8 cellular contexts compared by ENCODE assay signal in genomic region chr13:27171244-27171829, GRCh38. TPM values are rescaled to one million over a fixed set of nuclear protein-coding genes. Genes with fewer than 3 reads are reported as not detected.
A peak's percentile ranks its signal among the peaks of the same experiment; 100 is the strongest.
DNase-seq lines count a peak whose midpoint lies in the region; ATAC-seq, FAIRE-seq and TF ChIP-seq lines count a peak whose summit lies in the region.

USP12 (minus strand) TSS chr13:27171811; CDS start chr13:27171639, 172 bp downstream.

- H3K9me3 Mint-ChIP-seq in immature natural killer cell, result no peaks in the 10 kb centered on the region

- RAD21 ChIA-PET in GM12878 (lab: Charles Lee; ENCODE audit: unreplicated experiment), result interaction anchor here (1.2 to 7.8 kb wide), 4 partner anchors 9 to 39 kb away, joined by 3 to 56 read pairs (median 32); no protein-coding TSS in a partner anchor

- BruUV-seq in GM12878 (replicated peaks; lab: Mats Ljungman, UMichigan), result no TSS peak

- H3K27ac ChIP-seq in 22Rv1 (peak within 1 kb of the TSS; percentile 72), SJCRH30 (peak within 1 kb of the TSS; percentile 26; the same call in 1 of the 2 replicates), GM12878 (ENCODE audit: control insufficient read depth, insufficient read depth) (peak within 1 kb of the TSS; percentile 89)

- H3K4me2 ChIP-seq in GM12878 (ENCODE audit: control insufficient read depth, insufficient read depth), result peak within 1 kb of the TSS; percentile 81

- H2AFZ ChIP-seq in GM12878 (ENCODE audit: control insufficient read depth, low read depth, low read length), result peak within 1 kb of the TSS; percentile 47

- POLR2A ChIA-PET in GM12878 (lab: Charles Lee), result interaction anchor here (0.6 to 1.1 kb wide), 2 partner anchors 31 to 38 kb away, joined by 3 read pairs; no protein-coding TSS in a partner anchor

- H3K4me3 Mint-ChIP-seq in immature natural killer cell, result peak within 1 kb of the TSS; percentile 96 to 99 (median 98)

- H3K36me3 Mint-ChIP-seq in immature natural killer cell, result peaks cover 0 to 3% (median 0%) of the 10 kb centered on the region in 3 donors

- H4K20me1 ChIP-seq in GM12878 (ENCODE audit: control insufficient read depth, insufficient read depth), result no peaks in the 10 kb centered on the region

- peak within 1 kb of the TSS; percentile 78 for H3K4me3 ChIP-seq in SJCRH30
- peak within 1 kb of the TSS; percentile 98 for H3K4me3 ChIP-seq in GM12878

- H3K4me1 ChIP-seq in SJCRH30 (peaks cover 8% of the 10 kb centered on the region; the same call in 1 of the 2 replicates), GM12878 (ENCODE audit: control insufficient read depth, insufficient read depth, low read length) (peaks cover 13% of the 10 kb centered on the region)

- H3K27me3 Mint-ChIP-seq in immature natural killer cell (ENCODE audit: low read depth in 3 of 3), result peaks cover 2 to 6% (median 5%) of the 10 kb centered on the region in 3 donors

- H3K27me3 ChIP-seq in SJCRH30 (no peaks in the 10 kb centered on the region), GM12878 (replicated peaks in 1 of 2; ENCODE audit: control insufficient read depth in 2 of 2, insufficient read depth in 2 of 2, low read length in 1 of 2) (no peaks in the 10 kb centered on the region)

- TF ChIP-seq POLR2A in GM12878 (IDR thresholded peaks at IDR 0.05; ENCODE audit: low read depth, low read length), result peak; percentile 80

- FAIRE-seq in GM12878 (lab: Jason Lieb, UNC), result no peak

- H3K27ac Mint-ChIP-seq in immature natural killer cell, result peak within 1 kb of the TSS; percentile 95 to 99 (median 97)

- ATAC-seq in HG02938 (IDR thresholded peaks at IDR 0.05; ENCODE audit: unreplicated experiment), result peak; percentile 6
- no peak for ATAC-seq in GM12878

- 3% methylated on average over 12 of the region's 88 CpGs for WGBS in GM12878 (ENCODE audit: insufficient coverage, insufficient replicate concordance, low lambda C conversion rate, missing lambda C conversion rate)

- TF ChIP-seq CTCF in 22Rv1 (IDR thresholded peaks at IDR 0.05), result no peak
- peak; percentile 55 for TF ChIP-seq CTCF in GM13977 (IDR thresholded peaks at IDR 0.05; ENCODE audit: extremely low read depth, insufficient read depth, missing control alignments)
- TF ChIP-seq CTCF in GM12878 (IDR thresholded peaks at IDR 0.05 in 2 of 3, conservative IDR thresholded peaks at IDR 0.05 in 1 of 3; ENCODE audit: control insufficient read depth in 2 of 3, extremely low read depth in 1 of 3, insufficient read depth in 1 of 3, low read depth in 3 of 3, low read length in 3 of 3), result peak in 2 of 3 experiments; percentile 14 to 39; a peak in 3 of 6 replicates

- no peak for TF ChIP-seq EP300 in GM12878 (IDR thresholded peaks at IDR 0.05; ENCODE audit: borderline replicate concordance in 1 of 2, control insufficient read depth in 1 of 2, low read depth in 2 of 2, low read length in 2 of 2)

- SMC1A ChIA-PET in GM12878 (lab: Charles Lee; ENCODE audit: uncharacterized antibody, unreplicated experiment), result interaction anchor here (1.4 to 12.1 kb wide), 4 partner anchors 11 to 65 kb away, joined by 5 to 169 read pairs (median 60); no protein-coding TSS in a partner anchor

- in situ Hi-C loops in GM13977 (cut with MboI; ENCODE audit: low pct_unique_long_range_greater_than_20kb, low sequenced_read_pairs, unreplicated experiment) (no loop called here), GM12878 (cut with MboI) (loop anchor here (5.0 kb wide), 1 partner anchor 81 kb away; the partner anchor contains the start of gene RPL21)

- peaks cover 36 to 50% of the 10 kb centered on the region in 2 donors for H3K4me1 Mint-ChIP-seq in immature natural killer cell

- intact Hi-C loops in GM12878 (cut with micrococcal nuclease; ENCODE audit: unreplicated experiment), result loop anchor here (10.0 kb wide), 1 partner anchor 187 kb away; no protein-coding TSS in a partner anchor

- peaks cover 53% of the 10 kb centered on the region for H3K79me2 ChIP-seq in GM12878 (ENCODE audit: control insufficient read depth, insufficient read depth, low read length)

- peak; percentile 39; the same call in 1 of the 2 replicates for TF ChIP-seq RAD21 in GM12878 (IDR thresholded peaks at IDR 0.05; ENCODE audit: insufficient read depth, low read depth, low read length)

- peak within 1 kb of the TSS; percentile 91 for H3K9ac ChIP-seq in GM12878 (ENCODE audit: control insufficient read depth, insufficient read depth, low read length)

- DNase-seq in GM13977 (ENCODE audit: low spot score) (peak; percentile 59), SJCRH30 (peak; percentile 53 to 61), GM12878 (ENCODE audit: low read depth, low spot score) (no peak), immature natural killer cell (no peak), NCI-H2081 (lab: John Stamatoyannopoulos, UW) (no peak)
- peak; percentile 43 to 47 for DNase-seq in stimulated activated CD4-positive, alpha-beta T cell treated with anti-CD3 and anti-CD28 coated beads, Interleukin-1b, Interleukin-23, amount 100 ng/mL, for 4 hours (ENCODE audit: low read depth in 2 of 2)

- H3K36me3 ChIP-seq in SJCRH30, result no peaks in the 10 kb centered on the region
- H3K36me3 ChIP-seq in GM12878 (ENCODE audit: control insufficient read depth in 2 of 2, insufficient read depth in 2 of 2, low read length in 1 of 2), result no peaks in the 10 kb centered on the region

- CTCF ChIA-PET in GM12878 (lab: Yijun Ruan, JAX), result interaction anchor here (1.3 to 1.9 kb wide), 2 partner anchors 39 to 99 kb away, joined by 5 to 6 read pairs; partner anchors contain the start of gene RASL11A

- no peaks in the 10 kb centered on the region for H3K9me3 ChIP-seq in SJCRH30 (replicated peaks)
- no peaks in the 10 kb centered on the region for H3K9me3 ChIP-seq in GM12878 (replicated peaks; ENCODE audit: control insufficient read depth, insufficient read depth, low read length)

TF ChIP-seq in GM12878, 131 proteins besides CTCF, POLR2A, EP300 and RAD21 (continues in another document):
- TF ChIP-seq CHD2 (IDR thresholded peaks at IDR 0.05; ENCODE audit: borderline replicate concordance, low read depth, low read length) (no peak), MXI1 (IDR thresholded peaks at IDR 0.05; ENCODE audit: low read depth, low read length) (no peak), IRF3 (IDR thresholded peaks at IDR 0.05) (no peak), ZBTB4 (CRISPR knock-in tag; IDR thresholded peaks at IDR 0.05) (no peak), KDM1A (IDR thresholded peaks at IDR 0.05; ENCODE audit: borderline replicate concordance) (no peak), KLF5 (IDR thresholded peaks at IDR 0.05; ENCODE audit: partially characterized antibody) (no peak), EGR1 (IDR thresholded peaks at IDR 0.05; ENCODE audit: borderline replicate concordance in 1 of 2, low read depth in 2 of 2, low read length in 2 of 2) (peak in 1 of 2 experiments; percentile 89; a peak in 2 of 3 replicates), ZSCAN29 (IDR thresholded peaks at IDR 0.05) (no peak)

RNA-seq across cellular contexts. Expression of gene USP12, which starts in this region (rescaled TPM):
- total RNA-seq in SJCRH30 (2014; rRNA removed; shearing (Covaris generic)), result 32.0 and 34.2 TPM in 2 replicates
- total RNA-seq in GM12878 (2013; cell fraction: nucleolus; rRNA removed), result 56.8 and 62.0 TPM in 2 replicates
- total RNA-seq in GM12878 (2014; rRNA removed), result 23.6 and 25.7 TPM in 2 replicates
- total RNA-seq in GM12878 (2014; rRNA removed; fragmentation: Illumina TruSeq; extraction: Trizol), result 30.8 and 33.9 TPM in 2 replicates
- 28.4 and 30.7 TPM in 2 replicates for total RNA-seq in GM12878 (2021)
- 16.7 TPM for polyA plus RNA-seq in GM12878 (2011; ENCODE audit: low read depth)
- polyA plus RNA-seq in GM12878 (2011; rRNA removed), result 25.6 and 43.0 TPM in 2 replicates
- 6.6 and 7.8 TPM in 2 replicates for polyA plus RNA-seq in GM12878 (2011; cell fraction: cytosol; rRNA removed)
- polyA plus RNA-seq in GM12878 (2011; cell fraction: nucleus; rRNA removed), result 9.3 and 10.5 TPM in 2 replicates
- polyA plus RNA-seq in GM12878 (2012), result 19.5 and 25.3 TPM in 2 replicates
- polyA plus RNA-seq in GM12878 (2014; fragmentation: Illumina TruSeq; extraction: Trizol), result 32.2 and 43.5 TPM in 2 replicates
- polyA plus RNA-seq in GM12878 (2014; fragmentation: Nextera tagmentation; extraction: Ambion mirVana), result 1 to 10 TPM; 3.5 to 9.1 TPM
- polyA plus RNA-seq in GM12878 (2014; rRNA removed), result 21.0 and 22.6 TPM in 2 replicates
- polyA plus RNA-seq in GM12878 (2016; fragmentation: Nextera tagmentation; extraction: Ambion mirVana), result 10 to 100 TPM in 1 of 2 experiments, 1 to 10 TPM in 1; 6.4 to 29.6 TPM
- 12.4 and 18.1 TPM in 2 replicates for polyA minus RNA-seq in GM12878 (2011; rRNA and poly(A)+ RNA removed)
- polyA minus RNA-seq in GM12878 (2011; cell fraction: cytosol; rRNA and poly(A)+ RNA removed), result 5.6 and 8.2 TPM in 2 replicates
- polyA minus RNA-seq in GM12878 (2011; cell fraction: nucleus; rRNA and poly(A)+ RNA removed), result 10.9 and 12.2 TPM in 2 replicates
- 10 to 100 TPM; 11.2 to 12.7 (median 11.4) TPM for polyA plus RNA-seq in immature natural killer cell

Comparison
In these comparisons a context has a peak if more than half of its experiments do, and no peak if none do; other contexts are left out.
1. H3K27ac ChIP-seq: peak in every context shown above with its lines; median percentile 89 in GM12878; 72 in 22Rv1; 26 in SJCRH30.
2. DNase-seq: peak in GM13977 (single experiment), SJCRH30 (2 of 2) and stimulated activated CD4-positive, alpha-beta T cell treated with anti-CD3 and anti-CD28 coated beads, Interleukin-1b, Interleukin-23, amount 100 ng/mL, for 4 hours (2 of 2); none in GM12878 (single experiment), immature natural killer cell (0 of 3) and NCI-H2081 (0 of 2).